26 cellular contexts compared by ENCODE assay signal in the genomic region with DNA sequence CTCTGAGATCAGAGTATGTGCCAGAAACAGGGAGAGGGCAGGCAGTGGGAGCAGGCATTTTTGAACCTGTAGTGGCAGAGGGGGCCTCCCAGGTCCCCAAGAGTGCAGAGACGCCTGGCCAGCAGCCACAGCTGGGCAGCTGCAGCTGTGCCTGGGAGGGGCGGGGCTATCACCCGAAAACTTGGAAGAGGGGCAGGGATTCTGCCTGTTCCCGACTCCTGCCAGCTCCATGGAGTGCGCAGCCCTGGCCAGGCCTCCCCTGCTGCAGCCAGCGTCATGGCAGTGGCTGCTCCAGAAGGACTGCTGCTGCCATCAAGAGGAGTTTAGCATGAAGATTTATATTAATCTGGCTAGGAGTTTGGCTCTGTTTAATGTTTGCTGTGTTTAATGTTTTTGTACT.
"Had no signal": no experiment of that assay in that cellular context is flagged by ENCODE, and none has a peak within 500 bp of the region (broad histone marks: within the 10 kb centered on the region; RNA-seq: fewer than 3 reads in every experiment).

No MANE protein-coding gene starts in this region.

- DNase-seq: colonic mucosa; cortex of kidney; effector CD8-positive, alpha-beta T cell; effector memory CD8-positive, alpha-beta T cell; endodermal cell; erythroblast; esophagus squamous epithelium; foreskin fibroblast; foreskin melanocyte; gastrocnemius medialis; glutamatergic neuron; heart right ventricle; hypothalamus; immature natural killer cell; islet precursor cell; left cardiac atrium; left lung; lower lobe of right lung; mesenchymal stem cell; mucosa of descending colon; naive B cell had no signal

- FAIRE-seq: endometrium had no signal

- H3K36me3 ChIP-seq: colonic mucosa, esophagus squamous epithelium, gastrocnemius medialis, heart right ventricle, left lung, lower lobe of right lung had no signal

- H3K4me3 ChIP-seq: colonic mucosa, esophagus squamous epithelium, gastrocnemius medialis, heart right ventricle, left lung, lower lobe of right lung, mucosa of descending colon had no signal

- ATAC-seq: effector memory CD8-positive, alpha-beta T cell; esophagus mucosa; gastrocnemius medialis; heart right ventricle; left cardiac atrium; left lung; mucosa of descending colon had no signal

- H3K27me3 Mint-ChIP-seq: dendritic cell treated with granulocyte-macrophage colony-stimulating factor and Interleukin-4, amounts not matched to agents 40 ng/mL and 50 ng/mL, for 4 days; effector memory CD8-positive, alpha-beta T cell had no signal

- H3K4me3 Mint-ChIP-seq: dendritic cell treated with granulocyte-macrophage colony-stimulating factor and Interleukin-4, amounts not matched to agents 40 ng/mL and 50 ng/mL, for 4 days; effector memory CD8-positive, alpha-beta T cell; endodermal cell; immature natural killer cell; mesothelial cell of epicardium; naive B cell had no signal

- H3K4me1 ChIP-seq: colonic mucosa, esophagus squamous epithelium, gastrocnemius medialis, heart right ventricle, left lung, lower lobe of right lung had no signal

- H3K27ac Mint-ChIP-seq: dendritic cell treated with granulocyte-macrophage colony-stimulating factor and Interleukin-4, amounts not matched to agents 40 ng/mL and 50 ng/mL, for 4 days; effector memory CD8-positive, alpha-beta T cell; endodermal cell; immature natural killer cell; mesothelial cell of epicardium; naive B cell had no signal

- H3K4me1 Mint-ChIP-seq: endodermal cell, immature natural killer cell, mesothelial cell of epicardium, naive B cell had no signal

- H3K27ac ChIP-seq: colonic mucosa, epithelial cell of prostate, esophagus squamous epithelium, gastrocnemius medialis, heart right ventricle, left lung, lower lobe of right lung had no signal

- H3K9me3 ChIP-seq: colonic mucosa, gastrocnemius medialis, lower lobe of right lung had no signal

- H3K27me3 ChIP-seq: colonic mucosa, esophagus squamous epithelium, gastrocnemius medialis, heart right ventricle, left lung had no signal

- H3K36me3 Mint-ChIP-seq: naive B cell had no signal
